ENCODE assay signal across 15 cellular contexts in genomic region chr13:53198699-53199098, GRCh38.
"Had no signal": no experiment of that assay in that cellular context is flagged by ENCODE, and none has a peak within 500 bp of the region (broad histone marks: within the 10 kb centered on the region; RNA-seq: fewer than 3 reads in every experiment).

No MANE protein-coding gene starts in this region.

- H3K36me3 Mint-ChIP-seq: activated naive CD8-positive, alpha-beta T cell treated with anti-CD3 and anti-CD28 coated beads, Interleukin-2, amount 10 ng/mL, durations not matched to agents 7 days and 5 days had no signal

- H3K27me3 Mint-ChIP-seq: activated CD4-positive, alpha-beta memory T cell treated with anti-CD3 and anti-CD28 coated beads, Interleukin-2, amount 10 ng/mL, durations not matched to agents 7 days and 5 days had no signal

- H3K9me3 Mint-ChIP-seq: activated CD4-positive, alpha-beta memory T cell treated with anti-CD3 and anti-CD28 coated beads, Interleukin-2, amount 10 ng/mL, durations not matched to agents 7 days and 5 days; activated naive CD8-positive, alpha-beta T cell treated with anti-CD3 and anti-CD28 coated beads, Interleukin-2, amount 10 ng/mL, durations not matched to agents 7 days and 5 days; natural killer cell had no signal

- H3K4me3 Mint-ChIP-seq: activated CD4-positive, alpha-beta memory T cell treated with anti-CD3 and anti-CD28 coated beads, Interleukin-2, amount 10 ng/mL, durations not matched to agents 7 days and 5 days; activated CD4-positive, alpha-beta T cell treated with anti-CD3 and anti-CD28 coated beads for 36 hours; activated naive CD8-positive, alpha-beta T cell treated with anti-CD3 and anti-CD28 coated beads, Interleukin-2, amount 10 ng/mL, durations not matched to agents 7 days and 5 days; natural killer cell; stimulated activated naive B cell treated with anti-CD40 and anti-IgM and Interleukin-4, amounts not matched to agents 10 μg/mL and 1 μg/mL and 100 μg/mL, for 72 hours had no signal

- ATAC-seq: activated CD4-positive, alpha-beta T cell treated with anti-CD3 and anti-CD28 coated beads for 36 hours; heart right ventricle; mucosa of descending colon; natural killer cell; stimulated activated naive B cell treated with anti-CD40 and anti-IgM and Interleukin-4, amounts not matched to agents 10 μg/mL and 1 μg/mL and 100 μg/mL, for 72 hours had no signal

- H3K4me1 Mint-ChIP-seq: activated CD4-positive, alpha-beta memory T cell treated with anti-CD3 and anti-CD28 coated beads, Interleukin-2, amount 10 ng/mL, durations not matched to agents 7 days and 5 days; activated CD4-positive, alpha-beta T cell treated with anti-CD3 and anti-CD28 coated beads for 36 hours; activated naive CD8-positive, alpha-beta T cell treated with anti-CD3 and anti-CD28 coated beads, Interleukin-2, amount 10 ng/mL, durations not matched to agents 7 days and 5 days; natural killer cell had no signal

- H3K27ac Mint-ChIP-seq: activated CD4-positive, alpha-beta memory T cell treated with anti-CD3 and anti-CD28 coated beads, Interleukin-2, amount 10 ng/mL, durations not matched to agents 7 days and 5 days; activated CD4-positive, alpha-beta T cell treated with anti-CD3 and anti-CD28 coated beads for 36 hours; activated naive CD8-positive, alpha-beta T cell treated with anti-CD3 and anti-CD28 coated beads, Interleukin-2, amount 10 ng/mL, durations not matched to agents 7 days and 5 days; natural killer cell; progenitor cell of endocrine pancreas; stimulated activated naive B cell treated with anti-CD40 and anti-IgM and Interleukin-4, amounts not matched to agents 10 μg/mL and 1 μg/mL and 100 μg/mL, for 72 hours had no signal

- DNase-seq: activated CD4-positive, alpha-beta memory T cell treated with anti-CD3 and anti-CD28 coated beads, Interleukin-2, amount 10 ng/mL, durations not matched to agents 7 days and 5 days; activated CD4-positive, alpha-beta T cell treated with anti-CD3 and anti-CD28 coated beads for 36 hours; activated gamma-delta T cell treated with Interleukin-2 at 50 U/mL for 16 hours; activated naive CD8-positive, alpha-beta T cell treated with anti-CD3 and anti-CD28 coated beads, Interleukin-2, amount 10 ng/mL, durations not matched to agents 7 days and 5 days; activated T-cell treated with anti-CD3 and anti-CD28 coated beads, Interleukin-2, amount 50 U/mL, for 48 hours; dorsolateral prefrontal cortex; heart right ventricle; mucosa of descending colon; natural killer cell; occipital lobe; spleen; stimulated activated CD4-positive, alpha-beta T cell treated with anti-CD3 and anti-CD28 coated beads, Interleukin-1b, Interleukin-23, amount 100 ng/mL, for 48 hours; stimulated activated naive B cell treated with anti-CD40 and anti-IgM and Interleukin-4, amounts not matched to agents 10 μg/mL and 1 μg/mL and 100 μg/mL, for 72 hours; T-helper 9 cell had no signal
